16 cellular contexts compared by ENCODE assay signal in genomic region chr11:129538323-129538722, GRCh38.
DNase-seq lines count a peak whose midpoint lies in the region; ATAC-seq and TF ChIP-seq lines count a peak whose summit lies in the region.
"Had no signal": no experiment of that assay in that cellular context is flagged by ENCODE, and none has a peak within 500 bp of the region (broad histone marks: within the 10 kb centered on the region; RNA-seq: fewer than 3 reads in every experiment).

No MANE protein-coding gene starts in this region.

- H3K9me2 ChIP-seq in PC-3 (replicated peaks; ENCODE audit: low read length): no peaks in the 10 kb centered on the region

- CTCF ChIA-PET in Caco-2 (lab: Charles Lee) (interaction anchor here (1.3 kb wide), 1 partner anchor 163 kb away, joined by 3 read pairs; the partner anchor contains the start of gene BARX2), PC-3 (lab: Charles Lee) (no interaction called here), mammary epithelial cell (lab: Charles Lee; ENCODE audit: low non-redundant PET) (no interaction called here)

- TF ChIP-seq POLR2A in prostate gland (IDR thresholded peaks at IDR 0.05): no peak

- H3F3A ChIP-seq in PC-3 (ENCODE audit: low read length, unreplicated experiment): no peaks in the 10 kb centered on the region

- TF ChIP-seq CTCF in Caco-2 (IDR thresholded peaks at IDR 0.05; ENCODE audit: insufficient read depth in 1 of 2, low read depth in 1 of 2, low read length in 1 of 2, severe bottlenecking in 1 of 2, unreplicated experiment in 1 of 2): no peak
- no peak for TF ChIP-seq CTCF in PC-3 (conservative IDR thresholded peaks at IDR 0.05; ENCODE audit: low read depth, low read length)
- no peak for TF ChIP-seq CTCF in prostate gland (IDR thresholded peaks at IDR 0.05)
- no peak for TF ChIP-seq CTCF in mammary epithelial cell (conservative IDR thresholded peaks at IDR 0.05 in 1 of 2, IDR thresholded peaks at IDR 0.05 in 1 of 2; ENCODE audit: extremely low read depth in 1 of 2, insufficient read depth in 1 of 2, low read depth in 1 of 2, low read length in 2 of 2)
- TF ChIP-seq CTCF in BE2C (IDR thresholded peaks at IDR 0.05; ENCODE audit: low read depth, low read length): no peak

- no peaks in the 10 kb centered on the region for H3K27me3 ChIP-seq in Caco-2 (replicated peaks; ENCODE audit: control insufficient read depth, insufficient read depth, low read length)
- H3K27me3 ChIP-seq in PC-3 (ENCODE audit: low read length): peaks cover 6% of the 10 kb centered on the region
- H3K27me3 ChIP-seq in prostate gland (replicated peaks; ENCODE audit: insufficient read depth): no peaks in the 10 kb centered on the region
- no peaks in the 10 kb centered on the region for H3K27me3 ChIP-seq in mammary epithelial cell (ENCODE audit: insufficient read depth, low read length)
- H3K27me3 ChIP-seq in BE2C: no peaks in the 10 kb centered on the region

- peak; percentile 63 to 68 for DNase-seq in Caco-2
- peak; percentile 16 for DNase-seq in PC-3
- peak; percentile 19 for DNase-seq in prostate gland (ENCODE audit: low spot score)
- no peak for DNase-seq in mammary epithelial cell
- DNase-seq in BE2C: no peak
- DNase-seq: CD8-positive, alpha-beta T cell; COR-L47; DMS79; GM23248 had no signal

- no peak overlapping the region for H3K9ac ChIP-seq in PC-3 (ENCODE audit: low read length)
- H3K9ac ChIP-seq in mammary epithelial cell (ENCODE audit: insufficient read depth, low read length): no peak overlapping the region
- H3K9ac ChIP-seq: GM23248 had no signal

- ATAC-seq in PC-3: no peak
- peak; percentile 44 for ATAC-seq in esophagus mucosa
- ATAC-seq in GM21367 (IDR thresholded peaks at IDR 0.05; ENCODE audit: unreplicated experiment): no peak
- ATAC-seq: CD8-positive, alpha-beta T cell; GM12878; HCT116 had no signal

- H3K9me3 ChIP-seq in Caco-2 (peaks cover 44% of the 10 kb centered on the region), PC-3 (ENCODE audit: low read length) (0 out of 2 replicates have a peak, but pooled peaks cover 8% of the 10 kb centered on the region), prostate gland (no peaks in the 10 kb centered on the region), mammary epithelial cell (replicated peaks; ENCODE audit: insufficient read depth, low read length) (no peaks in the 10 kb centered on the region), BE2C (no peaks in the 10 kb centered on the region; the same call in 1 of the 2 replicates)

- no peaks in the 10 kb centered on the region for H3K27me3 Mint-ChIP-seq in Caco-2 (ENCODE audit: insufficient read depth, unreplicated experiment)
- H3K27me3 Mint-ChIP-seq: B cell, IgD-negative memory B cell had no signal

- peaks cover 1% of the 10 kb centered on the region; the same call in 1 of the 2 replicates for H3K36me3 ChIP-seq in Caco-2 (ENCODE audit: control insufficient read depth, insufficient read depth, low read length)
- H3K36me3 ChIP-seq in PC-3 (ENCODE audit: low read depth, low read length): no peaks in the 10 kb centered on the region
- H3K36me3 ChIP-seq in prostate gland: no peaks in the 10 kb centered on the region
- H3K36me3 ChIP-seq in mammary epithelial cell (ENCODE audit: insufficient read depth, low read length): no peaks in the 10 kb centered on the region
- H3K36me3 ChIP-seq in BE2C: no peaks in the 10 kb centered on the region

- H3K79me2 ChIP-seq in PC-3 (ENCODE audit: low read length): no peaks in the 10 kb centered on the region
- H3K79me2 ChIP-seq in mammary epithelial cell (ENCODE audit: insufficient read depth, low read length): no peaks in the 10 kb centered on the region

- no peak overlapping the region for H3K4me2 ChIP-seq in PC-3 (ENCODE audit: low read length)
- no peak overlapping the region for H3K4me2 ChIP-seq in mammary epithelial cell (ENCODE audit: insufficient read depth, low read depth, low read length)

- peak overlapping the region; percentile 6 for H3K27ac Mint-ChIP-seq in Caco-2 (ENCODE audit: unreplicated experiment)
- H3K27ac Mint-ChIP-seq: B cell; CD14-positive monocyte; CD8-positive, alpha-beta T cell had no signal

- in situ Hi-C loops in mammary epithelial cell (cut with MboI; ENCODE audit: low sequenced_read_pairs in 2 of 2): no loop called here

- POLR2A ChIA-PET in Caco-2 (lab: Charles Lee) (no interaction called here), PC-3 (lab: Charles Lee; ENCODE audit: unreplicated experiment) (no interaction called here)

- H4K20me1 ChIP-seq in PC-3 (ENCODE audit: low read length) (no peaks in the 10 kb centered on the region), mammary epithelial cell (ENCODE audit: insufficient read depth, low read length) (no peaks in the 10 kb centered on the region)

- intact Hi-C loops in Caco-2 (cut with micrococcal nuclease; ENCODE audit: unreplicated experiment) (loop anchor here (1.0 kb wide), 1 partner anchor 78 kb away; no protein-coding TSS in a partner anchor), PC-3 (cut with micrococcal nuclease) (no loop called here), prostate gland (cut with DNase I) (no loop called here), mammary epithelial cell (cut with micrococcal nuclease) (no loop called here)

- H3K4me1 ChIP-seq in Caco-2: peaks cover 16% of the 10 kb centered on the region
- no peaks in the 10 kb centered on the region for H3K4me1 ChIP-seq in PC-3 (ENCODE audit: insufficient read depth, low read length)
- H3K4me1 ChIP-seq in prostate gland (replicated peaks): no peaks in the 10 kb centered on the region
- no peaks in the 10 kb centered on the region for H3K4me1 ChIP-seq in mammary epithelial cell (ENCODE audit: insufficient read depth, low read length)
- no peaks in the 10 kb centered on the region for H3K4me1 ChIP-seq in BE2C

- no peak overlapping the region for H3K27ac ChIP-seq in PC-3 (ENCODE audit: low read length)
- H3K27ac ChIP-seq in prostate gland: no peak overlapping the region
- no peak overlapping the region for H3K27ac ChIP-seq in mammary epithelial cell (ENCODE audit: insufficient read depth, low read depth, low read length)
- H3K27ac ChIP-seq: GM23248 had no signal

- dilution Hi-C loops in mammary epithelial cell (cut with HindIII; ENCODE audit: low sequenced_read_pairs): no loop called here

- H3K9me3 Mint-ChIP-seq in Caco-2 (ENCODE audit: unreplicated experiment): peaks cover 64% of the 10 kb centered on the region

- H3K4me3 ChIP-seq in Caco-2 (ENCODE audit: low read depth, low read length) (no peak overlapping the region), PC-3 (ENCODE audit: low read length) (no peak overlapping the region), prostate gland (no peak overlapping the region), mammary epithelial cell (replicated peaks in 1 of 3; ENCODE audit: insufficient read depth in 1 of 3, low read depth in 2 of 3, low read length in 3 of 3) (no peak overlapping the region), BE2C (ENCODE audit: low read depth, low read length) (no peak overlapping the region)
- H3K4me3 ChIP-seq: GM12878, GM23248 had no signal

- WGBS in prostate gland: 68% methylated on average over 2 of the region's 2 CpGs
- 67% methylated on average over 2 of the region's 2 CpGs for WGBS in mammary epithelial cell (ENCODE audit: low coverage, missing lambda C conversion rate)

- H2AFZ ChIP-seq in PC-3 (ENCODE audit: low read length) (no peak overlapping the region), mammary epithelial cell (ENCODE audit: low read depth, low read length) (no peak overlapping the region)
- H2AFZ ChIP-seq: GM23248 had no signal

- peaks cover 12% of the 10 kb centered on the region for H3K4me1 Mint-ChIP-seq in Caco-2 (ENCODE audit: low read depth, unreplicated experiment)
- H3K4me1 Mint-ChIP-seq: B cell, CD14-positive monocyte had no signal

- no peak overlapping the region for H3K4me3 Mint-ChIP-seq in Caco-2 (ENCODE audit: unreplicated experiment)
- H3K4me3 Mint-ChIP-seq: B cell; CD14-positive monocyte; CD8-positive, alpha-beta T cell; IgD-negative memory B cell had no signal

- no peaks in the 10 kb centered on the region for H3K36me3 Mint-ChIP-seq in Caco-2 (ENCODE audit: insufficient read depth, unreplicated experiment)
- H3K36me3 Mint-ChIP-seq: CD14-positive monocyte; CD8-positive, alpha-beta T cell had no signal

- BruUV-seq in Caco-2 (replicated peaks; lab: Mats Ljungman, UMichigan) (no TSS peak), PC-3 (replicated peaks; lab: Mats Ljungman, UMichigan) (no TSS peak), mammary epithelial cell (replicated peaks; lab: Mats Ljungman, UMichigan) (no TSS peak)

Comparison
In these comparisons a context has a peak if more than half of its experiments do, and no peak if none do; other contexts are left out.
1. DNase-seq: peak in Caco-2 (2 of 2), PC-3 (single experiment) and prostate gland (single experiment); none in mammary epithelial cell (single experiment) and BE2C (single experiment).